11 cellular contexts compared by ENCODE assay signal in the genomic region with DNA sequence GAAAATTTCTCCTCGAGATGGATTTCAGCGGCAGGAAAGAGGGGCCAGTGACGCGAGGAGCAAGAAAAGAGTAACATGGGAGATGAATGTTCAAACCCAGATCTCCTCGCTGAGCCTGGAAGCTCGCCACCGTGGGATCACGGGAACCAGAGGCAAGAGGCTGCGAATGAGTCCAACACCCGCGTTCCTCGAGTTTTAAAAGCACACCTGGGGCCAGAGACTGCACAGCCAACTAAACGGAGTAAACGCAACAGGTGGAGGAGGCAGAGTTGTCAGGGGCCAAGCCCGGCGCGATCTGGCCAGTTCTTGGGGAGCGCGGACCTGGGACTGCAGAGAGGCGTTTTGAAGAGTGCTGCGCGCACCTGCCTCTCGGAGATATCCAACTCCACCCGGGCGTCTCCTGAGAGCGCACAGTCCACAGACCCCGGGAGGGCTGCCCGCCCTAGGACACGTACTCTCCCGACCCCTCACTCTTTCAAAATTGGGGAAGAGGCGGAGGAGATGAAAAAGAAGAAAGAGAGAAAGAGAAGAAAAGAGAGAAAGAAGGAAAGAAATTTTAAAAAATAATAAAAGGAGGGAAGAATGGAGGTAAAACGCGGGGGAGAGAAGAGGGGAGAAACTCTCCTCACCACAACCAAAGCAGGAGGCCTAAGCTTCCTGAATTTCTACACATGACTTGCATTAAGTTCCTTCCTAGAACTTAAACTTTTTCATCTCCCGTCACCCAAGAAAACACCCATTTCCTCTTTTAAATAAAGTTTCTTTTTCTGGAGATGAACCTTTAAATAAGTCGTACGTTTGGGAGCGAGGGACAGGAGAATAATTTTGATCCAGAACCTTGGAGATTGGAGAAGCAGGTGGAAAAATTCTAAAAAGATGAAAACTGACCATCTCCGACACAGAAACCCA. TPM values are rescaled to one million over a fixed set of nuclear protein-coding genes. Genes with fewer than 3 reads are reported as not detected.
DNase-seq lines count a peak whose midpoint lies in the region; ATAC-seq and TF ChIP-seq lines count a peak whose summit lies in the region.
"Had no signal": no experiment of that assay in that cellular context is flagged by ENCODE, and none has a peak within 500 bp of the region (broad histone marks: within the 10 kb centered on the region; RNA-seq: fewer than 3 reads in every experiment).

No MANE protein-coding gene starts in this region.

- ATAC-seq in heart right ventricle (no peak), naive B cell (ENCODE audit: low read depth in 2 of 2) (no peak), upper lobe of right lung (no peak)

- H3K27ac ChIP-seq in left ventricle myocardium inferior (replicated peaks) = no peak overlapping the region
- peak overlapping the region in 1 of 10 donors; percentile 34 for H3K27ac ChIP-seq in heart right ventricle
- H3K27ac ChIP-seq in upper lobe of right lung = no peak overlapping the region
- no peak overlapping the region for H3K27ac ChIP-seq in mesendoderm (ENCODE audit: low read depth, low read length)

- no peak overlapping the region for H4K8ac ChIP-seq in mesendoderm (ENCODE audit: low read depth, low read length)

- H3K27me3 ChIP-seq in left ventricle myocardium inferior (ENCODE audit: low read depth) (peaks cover 100% of the 10 kb centered on the region), heart right ventricle (peaks cover 43 to 100% (median 100%) of the 10 kb centered on the region in 7 donors), upper lobe of right lung (peaks cover 99% of the 10 kb centered on the region), mesendoderm (ENCODE audit: insufficient read depth, low read length, poor library complexity) (peaks cover 94% of the 10 kb centered on the region)

- H3K9me3 Mint-ChIP-seq in activated T-helper 1 cell treated with anti-CD3 and anti-CD28 coated beads, Interleukin-12 subunit alpha, Interleukin-12 subunit beta, Interleukin-2, Interleukin-4 antibody, amounts not matched to agents 30 ng/mL and 10 ng/mL and 1 ng/mL, durations not matched to agents 14 hours and 24 hours and 36 hours = peaks cover 8% of the 10 kb centered on the region
- H3K9me3 Mint-ChIP-seq in naive B cell = peaks cover 7 to 24% (median 14%) of the 10 kb centered on the region in 7 donors

- no peak overlapping the region for H2AK5ac ChIP-seq in mesendoderm (ENCODE audit: low read length)

- no peak overlapping the region for H2BK120ac ChIP-seq in mesendoderm (ENCODE audit: low read depth, low read length)

- H2BK15ac ChIP-seq in mesendoderm (replicated peaks; ENCODE audit: low read depth) = no peak overlapping the region

- peaks cover 16% of the 10 kb centered on the region for H3K4me1 Mint-ChIP-seq in activated T-helper 1 cell treated with anti-CD3 and anti-CD28 coated beads, Interleukin-12 subunit alpha, Interleukin-12 subunit beta, Interleukin-2, Interleukin-4 antibody, amounts not matched to agents 30 ng/mL and 10 ng/mL and 1 ng/mL, durations not matched to agents 14 hours and 24 hours and 36 hours (ENCODE audit: low read depth)
- H3K4me1 Mint-ChIP-seq in naive B cell = peaks cover 28 to 53% (median 39%) of the 10 kb centered on the region in 3 donors

- no peak overlapping the region for H3K23ac ChIP-seq in mesendoderm (ENCODE audit: low read length)

- no peak overlapping the region for H3K4me2 ChIP-seq in mesendoderm (ENCODE audit: low read length)

- H2BK5ac ChIP-seq in mesendoderm (ENCODE audit: low read length) = no peak overlapping the region

- peak overlapping the region; percentile 66 for H3K4me3 ChIP-seq in left ventricle myocardium inferior
- peak overlapping the region in 5 of 10 donors; percentile 1 to 65 (median 59) for H3K4me3 ChIP-seq in heart right ventricle
- peak overlapping the region; percentile 49 for H3K4me3 ChIP-seq in upper lobe of right lung
- H3K4me3 ChIP-seq in mesendoderm (ENCODE audit: low read length) = no peak overlapping the region

- no peak for DNase-seq in left ventricle myocardium inferior
- no peak for DNase-seq in heart right ventricle
- no peak for DNase-seq in activated T-helper 1 cell treated with anti-CD3 and anti-CD28 coated beads, Interleukin-12 subunit alpha, Interleukin-12 subunit beta, Interleukin-2, Interleukin-4 antibody, amounts not matched to agents 30 ng/mL and 10 ng/mL and 1 ng/mL, durations not matched to agents 14 hours and 24 hours and 36 hours (ENCODE audit: low spot score)
- DNase-seq in naive B cell = no peak
- no peak for DNase-seq in upper lobe of right lung
- DNase-seq in stimulated activated CD4-positive, alpha-beta T cell treated with anti-CD3 and anti-CD28 coated beads, Interleukin-1b, Interleukin-23, amount 100 ng/mL, for 48 hours = no peak
- no peak for DNase-seq in mesendoderm
- no peak for DNase-seq in activated CD8-positive, alpha-beta memory T cell treated with anti-CD3 and anti-CD28 coated beads for 24 hours
- DNase-seq: activated CD4-positive, alpha-beta T cell treated with anti-CD3 and anti-CD28 coated beads, Interleukin-2, amount 50 U/mL, for 4 hours; stimulated activated CD4-positive, alpha-beta T cell treated with anti-CD3 and anti-CD28 coated beads, Interleukin-4, amount 100 ng/mL, for 4 hours had no signal

- no peak for TF ChIP-seq CTCF in left ventricle myocardium inferior (IDR thresholded peaks at IDR 0.05; ENCODE audit: borderline replicate concordance)
- TF ChIP-seq CTCF in heart right ventricle (IDR thresholded peaks at IDR 0.05) = no peak
- TF ChIP-seq CTCF in upper lobe of right lung (IDR thresholded peaks at IDR 0.05) = no peak

- H3K9ac ChIP-seq in mesendoderm (ENCODE audit: low read length) = no peak overlapping the region

- no peaks in the 10 kb centered on the region for H3K79me2 ChIP-seq in mesendoderm (ENCODE audit: control insufficient read depth, insufficient read depth, low read length)

- no peak overlapping the region for H3K56ac ChIP-seq in mesendoderm (ENCODE audit: low read length)

- 4 to 7% methylated on average over 38 of the region's 38 CpGs for WGBS in heart right ventricle, 2 donors
- no CpG with 5 or more reads among the region's 38 CpGs for WGBS in mesendoderm (ENCODE audit: extremely low coverage, insufficient coverage, low lambda C conversion rate)

- intact Hi-C loops in left ventricle myocardium inferior (cut with micrococcal nuclease) = no loop called here
- intact Hi-C loops in heart right ventricle (cut with DNase I) = loop anchor here in 2 of 10 donors (10.0 kb wide), 1 partner anchor 249 kb away; no protein-coding TSS in a partner anchor
- intact Hi-C loops in activated T-helper 1 cell treated with anti-CD3 and anti-CD28 coated beads, Interleukin-12 subunit alpha, Interleukin-12 subunit beta, Interleukin-2, Interleukin-4 antibody, amounts not matched to agents 30 ng/mL and 10 ng/mL and 1 ng/mL, durations not matched to agents 14 hours and 24 hours and 36 hours (cut with micrococcal nuclease) = no loop called here
- intact Hi-C loops in upper lobe of right lung (cut with DNase I) = no loop called here

- no peak overlapping the region for H3K4ac ChIP-seq in mesendoderm (ENCODE audit: low read depth, low read length)

- H3K4me3 Mint-ChIP-seq in activated T-helper 1 cell treated with anti-CD3 and anti-CD28 coated beads, Interleukin-12 subunit alpha, Interleukin-12 subunit beta, Interleukin-2, Interleukin-4 antibody, amounts not matched to agents 30 ng/mL and 10 ng/mL and 1 ng/mL, durations not matched to agents 14 hours and 24 hours and 36 hours = peak overlapping the region; percentile 10
- peak overlapping the region in 7 of 8 donors; percentile 52 to 91 (median 83) for H3K4me3 Mint-ChIP-seq in naive B cell

- H3K9me3 ChIP-seq in left ventricle myocardium inferior (replicated peaks) (no peaks in the 10 kb centered on the region), heart right ventricle (no peaks in the 10 kb centered on the region), upper lobe of right lung (no peaks in the 10 kb centered on the region)

- H3K4me1 ChIP-seq in left ventricle myocardium inferior (peaks cover 46% of the 10 kb centered on the region), heart right ventricle (peaks cover 9 to 60% (median 26%) of the 10 kb centered on the region in 9 donors), upper lobe of right lung (peaks cover 8% of the 10 kb centered on the region), mesendoderm (ENCODE audit: control insufficient read depth, low read depth, low read length) (no peaks in the 10 kb centered on the region)

- peak overlapping the region; percentile 74 for H3K27ac Mint-ChIP-seq in activated T-helper 1 cell treated with anti-CD3 and anti-CD28 coated beads, Interleukin-12 subunit alpha, Interleukin-12 subunit beta, Interleukin-2, Interleukin-4 antibody, amounts not matched to agents 30 ng/mL and 10 ng/mL and 1 ng/mL, durations not matched to agents 14 hours and 24 hours and 36 hours
- peak overlapping the region in 1 of 6 donors; percentile 52 for H3K27ac Mint-ChIP-seq in naive B cell

- H3K36me3 Mint-ChIP-seq in activated T-helper 1 cell treated with anti-CD3 and anti-CD28 coated beads, Interleukin-12 subunit alpha, Interleukin-12 subunit beta, Interleukin-2, Interleukin-4 antibody, amounts not matched to agents 30 ng/mL and 10 ng/mL and 1 ng/mL, durations not matched to agents 14 hours and 24 hours and 36 hours (ENCODE audit: low read depth) = peaks cover 6% of the 10 kb centered on the region
- peaks cover 0 to 37% of the 10 kb centered on the region in 2 donors for H3K36me3 Mint-ChIP-seq in naive B cell

- peaks cover 92% of the 10 kb centered on the region for H3K27me3 Mint-ChIP-seq in activated T-helper 1 cell treated with anti-CD3 and anti-CD28 coated beads, Interleukin-12 subunit alpha, Interleukin-12 subunit beta, Interleukin-2, Interleukin-4 antibody, amounts not matched to agents 30 ng/mL and 10 ng/mL and 1 ng/mL, durations not matched to agents 14 hours and 24 hours and 36 hours (ENCODE audit: insufficient read depth)
- H3K27me3 Mint-ChIP-seq in naive B cell = peaks cover 74 to 100% (median 100%) of the 10 kb centered on the region in 3 donors

- H3K18ac ChIP-seq in mesendoderm (ENCODE audit: low read length) = no peak overlapping the region

- H3K36me3 ChIP-seq in left ventricle myocardium inferior (no peaks in the 10 kb centered on the region), heart right ventricle (no peaks in the 10 kb centered on the region), upper lobe of right lung (no peaks in the 10 kb centered on the region), mesendoderm (ENCODE audit: control insufficient read depth, insufficient read depth, low read length) (no peaks in the 10 kb centered on the region)

- no peaks in the 10 kb centered on the region for H3K79me1 ChIP-seq in mesendoderm (ENCODE audit: low read length)

- H4K5ac ChIP-seq in mesendoderm (ENCODE audit: low read length) = no peak overlapping the region

RNA-seq across cellular contexts. Expression of a gene that starts 5.3 kb away (rescaled TPM):
- total RNA-seq in left ventricle myocardium inferior = 0.30 TPM
- total RNA-seq in heart right ventricle = not detected
- polyA plus RNA-seq in heart right ventricle = under 1 TPM in 1 of 2 donors, not detected in 1; 0.01 TPM
- not detected in 2 replicates for total RNA-seq in activated T-helper 1 cell treated with anti-CD3 and anti-CD28 coated beads, Interleukin-12 subunit alpha, Interleukin-12 subunit beta, Interleukin-2, Interleukin-4 antibody, amounts not matched to agents 30 ng/mL and 10 ng/mL and 1 ng/mL, durations not matched to agents 14 hours and 24 hours and 36 hours
- polyA plus RNA-seq in naive B cell (ENCODE audit: low read depth in 6 of 6) = not detected
- not detected for total RNA-seq in upper lobe of right lung
- polyA plus RNA-seq in mesendoderm (2013, experiment 1 of 2) = 0.08 TPM
- 0.03 TPM for polyA plus RNA-seq in mesendoderm (2013, experiment 2 of 2)
- total RNA-seq: epithelial cell of proximal tubule had no signal
